ENCODE assay signal across 20 cellular contexts in the genomic region with DNA sequence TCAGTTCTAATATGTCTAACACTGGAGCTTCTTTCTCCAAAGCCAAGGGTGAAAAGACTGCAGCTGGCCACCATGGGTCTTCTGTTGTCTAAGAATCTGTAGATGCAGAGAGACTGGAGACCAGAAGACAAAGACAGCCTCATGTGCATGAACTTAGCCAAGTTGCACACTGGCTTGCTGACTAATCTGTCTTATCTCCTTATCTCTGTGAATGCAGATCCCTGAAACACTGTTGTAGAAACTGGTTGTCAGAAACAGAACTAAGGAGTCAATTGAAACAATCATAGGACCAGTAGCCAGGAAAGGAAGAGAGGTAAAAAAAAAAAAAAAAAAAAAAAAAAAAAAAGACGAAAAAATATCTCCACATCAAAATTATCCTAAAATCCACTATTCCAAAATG.
A peak's percentile ranks its signal among the peaks of the same experiment; 100 is the strongest.
DNase-seq lines count a peak whose midpoint lies in the region; ATAC-seq and TF ChIP-seq lines count a peak whose summit lies in the region.
"Had no signal": no experiment of that assay in that cellular context is flagged by ENCODE, and none has a peak within 500 bp of the region (broad histone marks: within the 10 kb centered on the region; RNA-seq: fewer than 3 reads in every experiment).

No MANE protein-coding gene starts in this region.

- no peak overlapping the region for H3K4me3 ChIP-seq in coronary artery
- H3K4me3 ChIP-seq: SK-N-MC had no signal

- no peak for TF ChIP-seq CTCF in coronary artery (IDR thresholded peaks at IDR 0.05)

- no peak for ATAC-seq in sciatic nerve
- ATAC-seq: PC-3, T-helper 17 cell had no signal

- H3K27ac ChIP-seq in epithelial cell of prostate: no peak overlapping the region
- H3K27ac ChIP-seq in coronary artery: no peak overlapping the region
- H3K27ac ChIP-seq: RWPE1, SK-N-MC had no signal

- intact Hi-C loops in sciatic nerve (cut with DNase I): no loop called here

- peak; percentile 48 for DNase-seq in NCI-H2171 treated with DMSO at 0.1 percent for 48 hours (lab: John Stamatoyannopoulos, UW)
- no peak for DNase-seq in NCI-H2171 (lab: John Stamatoyannopoulos, UW)
- peak; percentile 18 for DNase-seq in RPMI7951 (ENCODE audit: low read depth)
- peak; percentile 16 for DNase-seq in epithelial cell of prostate (ENCODE audit: low read depth, low spot score)
- DNase-seq in coronary artery (ENCODE audit: low spot score): no peak
- no peak for DNase-seq in NOMO-1 treated with DMSO at 0.1 percent for 48 hours (lab: John Stamatoyannopoulos, UW; ENCODE audit: unreplicated experiment)
- DNase-seq in activated CD4-positive, alpha-beta T cell treated with anti-CD3 and anti-CD28 coated beads for 48 hours: no peak
- DNase-seq in sciatic nerve (ENCODE audit: low spot score): no peak
- DNase-seq: BE2C, NCI-H1694 treated with DMSO at 0.1 percent for 48 hours, NCI-H2081 treated with DMSO at 0.1 percent for 48 hours, NCI-H226, NCI-H524, NCI-H82, PC-3, SHP77 treated with DMSO at 0.1 percent for 48 hours, SW 1271, T-helper 17 cell had no signal

Comparison
In these comparisons a context has a peak if more than half of its experiments do, and no peak if none do; other contexts are left out.
1. DNase-seq: peak in NCI-H2171 treated with DMSO at 0.1 percent for 48 hours (single experiment), RPMI7951 (single experiment) and epithelial cell of prostate (single experiment); none in NCI-H2171 (single experiment), coronary artery (single experiment), NOMO-1 treated with DMSO at 0.1 percent for 48 hours (single experiment), activated CD4-positive, alpha-beta T cell treated with anti-CD3 and anti-CD28 coated beads for 48 hours (single experiment) and sciatic nerve (single experiment).